In the genomic region with DNA sequence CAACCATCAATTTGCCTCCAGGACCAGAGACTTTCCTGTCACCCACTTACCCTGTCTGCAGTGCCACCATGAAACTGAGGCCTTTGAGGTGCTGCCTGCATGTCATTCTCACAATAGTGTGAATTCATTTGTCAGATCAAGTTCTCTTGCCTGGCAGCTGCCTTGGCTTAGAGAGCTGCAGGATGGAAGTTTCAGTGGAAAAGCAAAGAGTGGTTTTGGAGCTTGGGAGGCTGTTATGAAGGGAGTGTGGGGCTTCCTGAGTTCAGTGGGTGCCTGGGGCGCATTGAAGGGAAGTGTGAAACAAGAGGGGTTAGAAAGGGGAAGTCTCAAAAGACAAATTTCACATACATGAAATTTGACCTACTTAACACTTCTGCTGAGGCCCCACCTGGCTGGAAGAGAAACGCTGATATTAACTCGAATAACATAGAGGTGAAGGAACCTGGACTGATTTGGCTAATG, we compare ENCODE assay signal across 1 cellular context.
TF ChIP-seq lines count a peak whose summit lies in the region.

No MANE protein-coding gene starts in this region.

TF ChIP-seq in GM12878, 131 proteins besides CTCF, POLR2A, EP300 and RAD21 (continued from another document):
- TF ChIP-seq, protein P1, sequence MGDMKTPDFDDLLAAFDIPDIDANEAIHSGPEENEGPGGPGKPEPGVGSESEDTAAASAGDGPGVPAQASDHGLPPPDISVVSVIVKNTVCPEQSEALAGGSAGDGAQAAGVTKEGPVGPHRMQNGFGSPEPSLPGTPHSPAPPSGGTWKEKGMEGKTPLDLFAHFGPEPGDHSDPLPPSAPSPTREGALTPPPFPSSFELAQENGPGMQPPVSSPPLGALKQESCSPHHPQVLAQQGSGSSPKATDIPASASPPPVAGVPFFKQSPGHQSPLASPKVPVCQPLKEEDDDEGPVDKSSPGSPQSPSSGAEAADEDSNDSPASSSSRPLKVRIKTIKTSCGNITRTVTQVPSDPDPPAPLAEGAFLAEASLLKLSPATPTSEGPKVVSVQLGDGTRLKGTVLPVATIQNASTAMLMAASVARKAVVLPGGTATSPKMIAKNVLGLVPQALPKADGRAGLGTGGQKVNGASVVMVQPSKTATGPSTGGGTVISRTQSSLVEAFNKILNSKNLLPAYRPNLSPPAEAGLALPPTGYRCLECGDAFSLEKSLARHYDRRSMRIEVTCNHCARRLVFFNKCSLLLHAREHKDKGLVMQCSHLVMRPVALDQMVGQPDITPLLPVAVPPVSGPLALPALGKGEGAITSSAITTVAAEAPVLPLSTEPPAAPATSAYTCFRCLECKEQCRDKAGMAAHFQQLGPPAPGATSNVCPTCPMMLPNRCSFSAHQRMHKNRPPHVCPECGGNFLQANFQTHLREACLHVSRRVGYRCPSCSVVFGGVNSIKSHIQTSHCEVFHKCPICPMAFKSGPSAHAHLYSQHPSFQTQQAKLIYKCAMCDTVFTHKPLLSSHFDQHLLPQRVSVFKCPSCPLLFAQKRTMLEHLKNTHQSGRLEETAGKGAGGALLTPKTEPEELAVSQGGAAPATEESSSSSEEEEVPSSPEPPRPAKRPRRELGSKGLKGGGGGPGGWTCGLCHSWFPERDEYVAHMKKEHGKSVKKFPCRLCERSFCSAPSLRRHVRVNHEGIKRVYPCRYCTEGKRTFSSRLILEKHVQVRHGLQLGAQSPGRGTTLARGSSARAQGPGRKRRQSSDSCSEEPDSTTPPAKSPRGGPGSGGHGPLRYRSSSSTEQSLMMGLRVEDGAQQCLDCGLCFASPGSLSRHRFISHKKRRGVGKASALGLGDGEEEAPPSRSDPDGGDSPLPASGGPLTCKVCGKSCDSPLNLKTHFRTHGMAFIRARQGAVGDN (IDR thresholded peaks at IDR 0.05): peak; percentile 88
- TF ChIP-seq BHLHE40 (IDR thresholded peaks at IDR 0.05; ENCODE audit: borderline replicate concordance in 1 of 2, low read depth in 2 of 2, low read length in 1 of 2): peak in 1 of 2 experiments; percentile 8; a peak in 1 of 4 replicates
- TF ChIP-seq PAX8 (IDR thresholded peaks at IDR 0.05): no peak
- TF ChIP-seq, protein P2, sequence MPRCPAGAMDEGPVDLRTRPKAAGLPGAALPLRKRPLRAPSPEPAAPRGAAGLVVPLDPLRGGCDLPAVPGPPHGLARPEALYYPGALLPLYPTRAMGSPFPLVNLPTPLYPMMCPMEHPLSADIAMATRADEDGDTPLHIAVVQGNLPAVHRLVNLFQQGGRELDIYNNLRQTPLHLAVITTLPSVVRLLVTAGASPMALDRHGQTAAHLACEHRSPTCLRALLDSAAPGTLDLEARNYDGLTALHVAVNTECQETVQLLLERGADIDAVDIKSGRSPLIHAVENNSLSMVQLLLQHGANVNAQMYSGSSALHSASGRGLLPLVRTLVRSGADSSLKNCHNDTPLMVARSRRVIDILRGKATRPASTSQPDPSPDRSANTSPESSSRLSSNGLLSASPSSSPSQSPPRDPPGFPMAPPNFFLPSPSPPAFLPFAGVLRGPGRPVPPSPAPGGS (IDR thresholded peaks at IDR 0.05; ENCODE audit: borderline replicate concordance, insufficient read depth, low read depth, low read length, poor library complexity, severe bottlenecking): no peak
- no peak for TF ChIP-seq RBBP5 (conservative IDR thresholded peaks at IDR 0.05)
- TF ChIP-seq IKZF2 (IDR thresholded peaks at IDR 0.05): peak; percentile 86 to 89
- peak; percentile 33; the same call in 1 of the 2 replicates for TF ChIP-seq EED (IDR thresholded peaks at IDR 0.05; ENCODE audit: low read depth)
- TF ChIP-seq, protein P3, sequence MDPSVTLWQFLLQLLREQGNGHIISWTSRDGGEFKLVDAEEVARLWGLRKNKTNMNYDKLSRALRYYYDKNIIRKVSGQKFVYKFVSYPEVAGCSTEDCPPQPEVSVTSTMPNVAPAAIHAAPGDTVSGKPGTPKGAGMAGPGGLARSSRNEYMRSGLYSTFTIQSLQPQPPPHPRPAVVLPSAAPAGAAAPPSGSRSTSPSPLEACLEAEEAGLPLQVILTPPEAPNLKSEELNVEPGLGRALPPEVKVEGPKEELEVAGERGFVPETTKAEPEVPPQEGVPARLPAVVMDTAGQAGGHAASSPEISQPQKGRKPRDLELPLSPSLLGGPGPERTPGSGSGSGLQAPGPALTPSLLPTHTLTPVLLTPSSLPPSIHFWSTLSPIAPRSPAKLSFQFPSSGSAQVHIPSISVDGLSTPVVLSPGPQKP (IDR thresholded peaks at IDR 0.05; ENCODE audit: low read depth, low read length): no peak
- TF ChIP-seq, protein P4, sequence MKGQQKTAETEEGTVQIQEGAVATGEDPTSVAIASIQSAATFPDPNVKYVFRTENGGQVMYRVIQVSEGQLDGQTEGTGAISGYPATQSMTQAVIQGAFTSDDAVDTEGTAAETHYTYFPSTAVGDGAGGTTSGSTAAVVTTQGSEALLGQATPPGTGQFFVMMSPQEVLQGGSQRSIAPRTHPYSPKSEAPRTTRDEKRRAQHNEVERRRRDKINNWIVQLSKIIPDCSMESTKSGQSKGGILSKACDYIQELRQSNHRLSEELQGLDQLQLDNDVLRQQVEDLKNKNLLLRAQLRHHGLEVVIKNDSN (IDR thresholded peaks at IDR 0.05; ENCODE audit: borderline replicate concordance, extremely low read length, insufficient read depth, low read depth, low read length): no peak
- peak; percentile 66 for TF ChIP-seq MTA2 (IDR thresholded peaks at IDR 0.05; ENCODE audit: low read depth)
- no peak for TF ChIP-seq NR2C1 (IDR thresholded peaks at IDR 0.05)
- no peak for TF ChIP-seq STAT3 (IDR thresholded peaks at IDR 0.05; ENCODE audit: low read depth, low read length)
- TF ChIP-seq, protein P5, sequence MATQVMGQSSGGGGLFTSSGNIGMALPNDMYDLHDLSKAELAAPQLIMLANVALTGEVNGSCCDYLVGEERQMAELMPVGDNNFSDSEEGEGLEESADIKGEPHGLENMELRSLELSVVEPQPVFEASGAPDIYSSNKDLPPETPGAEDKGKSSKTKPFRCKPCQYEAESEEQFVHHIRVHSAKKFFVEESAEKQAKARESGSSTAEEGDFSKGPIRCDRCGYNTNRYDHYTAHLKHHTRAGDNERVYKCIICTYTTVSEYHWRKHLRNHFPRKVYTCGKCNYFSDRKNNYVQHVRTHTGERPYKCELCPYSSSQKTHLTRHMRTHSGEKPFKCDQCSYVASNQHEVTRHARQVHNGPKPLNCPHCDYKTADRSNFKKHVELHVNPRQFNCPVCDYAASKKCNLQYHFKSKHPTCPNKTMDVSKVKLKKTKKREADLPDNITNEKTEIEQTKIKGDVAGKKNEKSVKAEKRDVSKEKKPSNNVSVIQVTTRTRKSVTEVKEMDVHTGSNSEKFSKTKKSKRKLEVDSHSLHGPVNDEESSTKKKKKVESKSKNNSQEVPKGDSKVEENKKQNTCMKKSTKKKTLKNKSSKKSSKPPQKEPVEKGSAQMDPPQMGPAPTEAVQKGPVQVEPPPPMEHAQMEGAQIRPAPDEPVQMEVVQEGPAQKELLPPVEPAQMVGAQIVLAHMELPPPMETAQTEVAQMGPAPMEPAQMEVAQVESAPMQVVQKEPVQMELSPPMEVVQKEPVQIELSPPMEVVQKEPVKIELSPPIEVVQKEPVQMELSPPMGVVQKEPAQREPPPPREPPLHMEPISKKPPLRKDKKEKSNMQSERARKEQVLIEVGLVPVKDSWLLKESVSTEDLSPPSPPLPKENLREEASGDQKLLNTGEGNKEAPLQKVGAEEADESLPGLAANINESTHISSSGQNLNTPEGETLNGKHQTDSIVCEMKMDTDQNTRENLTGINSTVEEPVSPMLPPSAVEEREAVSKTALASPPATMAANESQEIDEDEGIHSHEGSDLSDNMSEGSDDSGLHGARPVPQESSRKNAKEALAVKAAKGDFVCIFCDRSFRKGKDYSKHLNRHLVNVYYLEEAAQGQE (IDR thresholded peaks at IDR 0.05; ENCODE audit: low read depth, low read length): no peak
- TF ChIP-seq TAF1 (IDR thresholded peaks at IDR 0.05; ENCODE audit: borderline replicate concordance, low read depth, low read length): no peak; the same call in 1 of the 2 replicates
- TF ChIP-seq MEF2B (IDR thresholded peaks at IDR 0.05; ENCODE audit: partially characterized antibody, poor library complexity, severe bottlenecking): peak; percentile 77
- TF ChIP-seq ZNF274 (IDR thresholded peaks at IDR 0.05; ENCODE audit: insufficient read depth, insufficient read length): no peak
- no peak; the same call in 1 of the 2 replicates for TF ChIP-seq GATAD2B (conservative IDR thresholded peaks at IDR 0.05; ENCODE audit: low read depth)
- no peak for TF ChIP-seq JUNB (IDR thresholded peaks at IDR 0.05)
- TF ChIP-seq, protein P6, sequence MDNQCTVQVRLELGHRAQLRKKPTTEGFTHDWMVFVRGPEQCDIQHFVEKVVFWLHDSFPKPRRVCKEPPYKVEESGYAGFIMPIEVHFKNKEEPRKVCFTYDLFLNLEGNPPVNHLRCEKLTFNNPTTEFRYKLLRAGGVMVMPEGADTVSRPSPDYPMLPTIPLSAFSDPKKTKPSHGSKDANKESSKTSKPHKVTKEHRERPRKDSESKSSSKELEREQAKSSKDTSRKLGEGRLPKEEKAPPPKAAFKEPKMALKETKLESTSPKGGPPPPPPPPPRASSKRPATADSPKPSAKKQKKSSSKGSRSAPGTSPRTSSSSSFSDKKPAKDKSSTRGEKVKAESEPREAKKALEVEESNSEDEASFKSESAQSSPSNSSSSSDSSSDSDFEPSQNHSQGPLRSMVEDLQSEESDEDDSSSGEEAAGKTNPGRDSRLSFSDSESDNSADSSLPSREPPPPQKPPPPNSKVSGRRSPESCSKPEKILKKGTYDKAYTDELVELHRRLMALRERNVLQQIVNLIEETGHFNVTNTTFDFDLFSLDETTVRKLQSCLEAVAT (IDR thresholded peaks at IDR 0.05): 0 out of 2 replicates have a peak, but pooled peaks have one; percentile 26
- 0 out of 2 replicates have a peak, but pooled peaks have one; percentile 27 for TF ChIP-seq RUNX3 (IDR thresholded peaks at IDR 0.05; ENCODE audit: low read length)
